In the genomic region with DNA sequence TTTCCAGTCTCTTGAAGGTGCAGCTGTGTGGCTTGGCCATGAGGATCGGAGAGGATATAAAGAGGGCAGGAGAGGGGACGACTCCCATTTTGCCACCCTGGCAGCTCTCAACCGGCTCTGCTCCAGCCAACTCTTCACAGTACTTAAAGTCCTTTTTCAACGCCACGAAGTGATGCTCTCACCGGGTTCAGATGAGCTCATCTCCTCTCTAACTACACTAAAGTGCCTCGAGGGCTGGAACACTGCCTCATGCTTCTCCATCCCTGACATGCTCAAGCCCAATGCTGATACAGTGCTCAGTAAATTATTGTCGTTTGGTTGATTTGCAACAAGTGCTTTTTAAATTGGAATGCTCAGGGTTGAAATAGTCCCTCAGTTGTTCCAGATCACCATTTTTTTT, we compare ENCODE assay signal across 14 cellular contexts.
"Had no signal": no experiment of that assay in that cellular context is flagged by ENCODE, and none has a peak within 500 bp of the region (broad histone marks: within the 10 kb centered on the region; RNA-seq: fewer than 3 reads in every experiment).

No MANE protein-coding gene starts in this region.

- H3K27ac Mint-ChIP-seq: activated CD4-positive, alpha-beta memory T cell treated with anti-CD3 and anti-CD28 coated beads, Interleukin-2, amount 10 ng/mL, durations not matched to agents 7 days and 5 days; activated naive CD4-positive, alpha-beta T cell treated with anti-CD3 and anti-CD28 coated beads, Interleukin-2, amount 50 U/mL, for 24 hours; WTC11 had no signal

- H3K36me3 Mint-ChIP-seq: WTC11 had no signal

- H3K4me3 Mint-ChIP-seq: activated CD4-positive, alpha-beta memory T cell treated with anti-CD3 and anti-CD28 coated beads, Interleukin-2, amount 10 ng/mL, durations not matched to agents 7 days and 5 days; activated naive CD4-positive, alpha-beta T cell treated with anti-CD3 and anti-CD28 coated beads, Interleukin-2, amount 50 U/mL, for 24 hours; activated T-cell treated with anti-CD3 and anti-CD28 coated beads, Interleukin-2, amount 50 U/mL, for 4 hours; nephron progenitor cell; WTC11 had no signal

- ATAC-seq: activated T-cell treated with anti-CD3 and anti-CD28 coated beads, Interleukin-2, amount 50 U/mL, for 4 hours; psoas muscle; WTC11 had no signal

- DNase-seq: activated CD4-positive, alpha-beta memory T cell treated with anti-CD3 and anti-CD28 coated beads, Interleukin-2, amount 10 ng/mL, durations not matched to agents 7 days and 5 days; activated CD4-positive, alpha-beta T cell treated with anti-CD3 and anti-CD28 coated beads for 4 hours; activated effector memory CD4-positive, alpha-beta T cell treated with Interleukin-2 at 50 U/mL for 16 hours; activated T-cell treated with anti-CD3 and anti-CD28 coated beads, Interleukin-2, amount 50 U/mL, for 4 hours; adrenal gland; dorsolateral prefrontal cortex; kidney glomerular epithelial cell; nephron progenitor cell; psoas muscle; sigmoid colon; spleen; T-helper 2 cell had no signal

- H3K27me3 Mint-ChIP-seq: activated CD4-positive, alpha-beta memory T cell treated with anti-CD3 and anti-CD28 coated beads, Interleukin-2, amount 10 ng/mL, durations not matched to agents 7 days and 5 days; activated naive CD4-positive, alpha-beta T cell treated with anti-CD3 and anti-CD28 coated beads, Interleukin-2, amount 50 U/mL, for 24 hours had no signal

- H3K4me1 Mint-ChIP-seq: activated naive CD4-positive, alpha-beta T cell treated with anti-CD3 and anti-CD28 coated beads, Interleukin-2, amount 50 U/mL, for 24 hours had no signal

- H3K9me3 Mint-ChIP-seq: activated CD4-positive, alpha-beta memory T cell treated with anti-CD3 and anti-CD28 coated beads, Interleukin-2, amount 10 ng/mL, durations not matched to agents 7 days and 5 days; activated naive CD4-positive, alpha-beta T cell treated with anti-CD3 and anti-CD28 coated beads, Interleukin-2, amount 50 U/mL, for 24 hours; activated T-cell treated with anti-CD3 and anti-CD28 coated beads, Interleukin-2, amount 50 U/mL, for 4 hours; nephron progenitor cell; WTC11 had no signal
